ENCODE assay signal across 1 cellular context in the genomic region with DNA sequence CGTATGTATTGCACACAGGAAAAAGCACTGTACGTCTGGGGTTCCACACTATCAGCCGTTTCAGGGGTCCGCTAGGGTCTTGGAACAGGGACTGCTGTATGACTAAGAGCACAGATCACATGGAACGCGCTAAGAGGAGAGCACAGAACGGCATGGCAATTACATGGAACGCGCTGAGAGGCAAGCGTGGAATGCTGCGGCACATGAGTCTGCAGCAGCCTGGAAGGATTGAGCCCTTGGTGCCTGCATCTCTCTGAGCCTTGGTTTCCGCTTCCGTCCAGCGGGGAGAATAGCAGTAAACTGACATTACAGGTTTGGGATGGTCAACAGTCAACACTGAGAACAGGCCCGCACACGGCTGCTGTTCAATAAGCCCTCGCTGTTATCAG.
TF ChIP-seq lines count a peak whose summit lies in the region.

No MANE protein-coding gene starts in this region.

TF ChIP-seq in GM12878, 131 proteins besides CTCF, POLR2A, EP300 and RAD21:
- TF ChIP-seq NFYA (IDR thresholded peaks at IDR 0.05; ENCODE audit: borderline replicate concordance, low read depth, low read length) (no peak), CREB1 (IDR thresholded peaks at IDR 0.05; ENCODE audit: low read depth) (no peak), RUNX3 (IDR thresholded peaks at IDR 0.05; ENCODE audit: low read length) (no peak), CHD2 (IDR thresholded peaks at IDR 0.05; ENCODE audit: borderline replicate concordance, low read depth, low read length) (no peak), ESRRA (IDR thresholded peaks at IDR 0.05; ENCODE audit: low read length) (no peak), CREM (IDR thresholded peaks at IDR 0.05; ENCODE audit: low read depth) (no peak), SUPT20H (IDR thresholded peaks at IDR 0.05; ENCODE audit: borderline replicate concordance, control insufficient read depth, low read depth, low read length) (no peak)
- TF ChIP-seq, protein P1, sequence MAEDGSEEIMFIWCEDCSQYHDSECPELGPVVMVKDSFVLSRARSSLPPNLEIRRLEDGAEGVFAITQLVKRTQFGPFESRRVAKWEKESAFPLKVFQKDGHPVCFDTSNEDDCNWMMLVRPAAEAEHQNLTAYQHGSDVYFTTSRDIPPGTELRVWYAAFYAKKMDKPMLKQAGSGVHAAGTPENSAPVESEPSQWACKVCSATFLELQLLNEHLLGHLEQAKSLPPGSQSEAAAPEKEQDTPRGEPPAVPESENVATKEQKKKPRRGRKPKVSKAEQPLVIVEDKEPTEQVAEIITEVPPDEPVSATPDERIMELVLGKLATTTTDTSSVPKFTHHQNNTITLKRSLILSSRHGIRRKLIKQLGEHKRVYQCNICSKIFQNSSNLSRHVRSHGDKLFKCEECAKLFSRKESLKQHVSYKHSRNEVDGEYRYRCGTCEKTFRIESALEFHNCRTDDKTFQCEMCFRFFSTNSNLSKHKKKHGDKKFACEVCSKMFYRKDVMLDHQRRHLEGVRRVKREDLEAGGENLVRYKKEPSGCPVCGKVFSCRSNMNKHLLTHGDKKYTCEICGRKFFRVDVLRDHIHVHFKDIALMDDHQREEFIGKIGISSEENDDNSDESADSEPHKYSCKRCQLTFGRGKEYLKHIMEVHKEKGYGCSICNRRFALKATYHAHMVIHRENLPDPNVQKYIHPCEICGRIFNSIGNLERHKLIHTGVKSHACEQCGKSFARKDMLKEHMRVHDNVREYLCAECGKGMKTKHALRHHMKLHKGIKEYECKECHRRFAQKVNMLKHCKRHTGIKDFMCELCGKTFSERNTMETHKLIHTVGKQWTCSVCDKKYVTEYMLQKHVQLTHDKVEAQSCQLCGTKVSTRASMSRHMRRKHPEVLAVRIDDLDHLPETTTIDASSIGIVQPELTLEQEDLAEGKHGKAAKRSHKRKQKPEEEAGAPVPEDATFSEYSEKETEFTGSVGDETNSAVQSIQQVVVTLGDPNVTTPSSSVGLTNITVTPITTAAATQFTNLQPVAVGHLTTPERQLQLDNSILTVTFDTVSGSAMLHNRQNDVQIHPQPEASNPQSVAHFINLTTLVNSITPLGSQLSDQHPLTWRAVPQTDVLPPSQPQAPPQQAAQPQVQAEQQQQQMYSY (CRISPR knock-in tag; IDR thresholded peaks at IDR 0.05): no peak
TF ChIP-seq in GM12878: peak in this region for 0.
